ENCODE assay signal across 34 cellular contexts in genomic region chr4:53474178-53474577, GRCh38.
"Had no signal": no experiment of that assay in that cellular context is flagged by ENCODE, and none has a peak within 500 bp of the region (broad histone marks: within the 10 kb centered on the region; RNA-seq: fewer than 3 reads in every experiment).

No MANE protein-coding gene starts in this region.

- H3K9ac ChIP-seq: KMS-11 had no signal

- H3K27me3 Mint-ChIP-seq: activated B cell treated with CpG ODN at 0.5 μM for 24 hours; activated CD8-positive, alpha-beta T cell treated with anti-CD3 and anti-CD28 coated beads for 36 hours; activated T-helper 17 cell treated with anti-CD3 and anti-CD28 coated beads, Interleukin-2, amount 50 U/mL, for 72 hours had no signal

- H3K9me3 ChIP-seq: Peyer's patch, SJSA1 had no signal

- H3K4me3 ChIP-seq: Peyer's patch, SJSA1 had no signal

- ATAC-seq: activated CD8-positive, alpha-beta T cell treated with anti-CD3 and anti-CD28 coated beads for 36 hours; activated T-helper 17 cell treated with anti-CD3 and anti-CD28 coated beads, Interleukin-2, amount 50 U/mL, for 72 hours; PC-3; SK-N-SH treated with all-trans-retinoic acid at 6 μM for 48 hours had no signal

- H3K4me2 ChIP-seq: KMS-11 had no signal

- H3K27me3 ChIP-seq: brain microvascular endothelial cell, Peyer's patch, SJSA1 had no signal

- H3K4me1 Mint-ChIP-seq: activated B cell treated with CpG ODN at 0.5 μM for 24 hours; activated naive CD8-positive, alpha-beta T cell treated with anti-CD3 and anti-CD28 coated beads for 36 hours; activated T-helper 17 cell treated with anti-CD3 and anti-CD28 coated beads, Interleukin-2, amount 50 U/mL, for 72 hours had no signal

- H3K27ac Mint-ChIP-seq: activated B cell treated with CpG ODN at 0.5 μM for 24 hours; activated CD8-positive, alpha-beta T cell treated with anti-CD3 and anti-CD28 coated beads for 36 hours; activated naive CD8-positive, alpha-beta T cell treated with anti-CD3 and anti-CD28 coated beads for 36 hours; activated T-helper 17 cell treated with anti-CD3 and anti-CD28 coated beads, Interleukin-2, amount 50 U/mL, for 72 hours had no signal

- H3K27ac ChIP-seq: brain microvascular endothelial cell, KMS-11, Peyer's patch, SJSA1, VCaP had no signal

- H3K4me1 ChIP-seq: Peyer's patch had no signal

- DNase-seq: activated B cell treated with CpG ODN at 0.5 μM for 24 hours; activated CD4-positive, alpha-beta T cell treated with anti-CD3 and anti-CD28 coated beads for 48 hours; activated CD4-positive, CD25-positive, alpha-beta regulatory T cell treated with anti-CD3 and anti-CD28 coated beads, Interleukin-2, amount 50 U/mL, for 72 hours; activated CD8-positive, alpha-beta memory T cell treated with anti-CD3 and anti-CD28 coated beads, Interleukin-2, amount 50 U/mL, for 4 hours; activated CD8-positive, alpha-beta T cell treated with anti-CD3 and anti-CD28 coated beads for 36 hours; activated effector memory CD4-positive, alpha-beta T cell treated with anti-CD3 and anti-CD28 coated beads, Interleukin-2, amount 50 U/mL, for 16 hours; activated naive CD4-positive, alpha-beta T cell; activated naive CD4-positive, alpha-beta T cell treated with anti-CD3 and anti-CD28 coated beads, Interleukin-2, amount 50 U/mL, for 16 hours; activated naive CD8-positive, alpha-beta T cell treated with anti-CD3 and anti-CD28 coated beads for 36 hours; activated T-cell treated with anti-CD3 and anti-CD28 coated beads for 4 hours; activated T-cell treated with anti-CD3 and anti-CD28 coated beads, Interleukin-2, amount 50 U/mL, for 48 hours; amniotic stem cell; aorta; brain microvascular endothelial cell; central memory CD4-positive, alpha-beta T cell; NCI-H1105; NCI-H1417 treated with DMSO at 0.1 percent for 48 hours; NCI-H187 treated with DMSO at 0.1 percent for 48 hours; NCI-H2081 treated with DMSO at 0.1 percent for 48 hours; NCI-H226; NCI-H446 treated with DMSO at 0.1 percent for 48 hours; NCI-H524; NK-92 treated with Interleukin-12 subunit alpha and Interleukin-12 subunit beta, amount 100 ng/mL, for 24 hours; PC-3; Peyer's patch; RPMI8226; SHP77 treated with DMSO at 0.1 percent for 48 hours; T-helper 1 cell; T-helper 9 cell had no signal

- H3K36me3 ChIP-seq: brain microvascular endothelial cell, SJSA1 had no signal

- H3K4me3 Mint-ChIP-seq: activated B cell treated with CpG ODN at 0.5 μM for 24 hours; activated CD8-positive, alpha-beta T cell treated with anti-CD3 and anti-CD28 coated beads for 36 hours; activated naive CD8-positive, alpha-beta T cell treated with anti-CD3 and anti-CD28 coated beads for 36 hours; activated T-helper 17 cell treated with anti-CD3 and anti-CD28 coated beads, Interleukin-2, amount 50 U/mL, for 72 hours had no signal
